26 cellular contexts compared by ENCODE assay signal in genomic region chr14:38496092-38496491, GRCh38.
"Had no signal": no experiment of that assay in that cellular context is flagged by ENCODE, and none has a peak within 500 bp of the region (broad histone marks: within the 10 kb centered on the region; RNA-seq: fewer than 3 reads in every experiment).

No MANE protein-coding gene starts in this region.

- H3K9ac ChIP-seq: neural progenitor cell, parathyroid adenoma had no signal

- H3K79me2 ChIP-seq: hepatocyte, parathyroid adenoma had no signal

- H3K4me2 ChIP-seq: hepatocyte, neural progenitor cell had no signal

- H3K9me3 ChIP-seq: gastroesophageal sphincter, sigmoid colon, upper lobe of right lung, vagina had no signal

- FAIRE-seq: colon, kidney, small intestine had no signal

- DNase-seq: dorsolateral prefrontal cortex; effector CD4-positive, alpha-beta T cell; endodermal cell; foreskin keratinocyte; heart left ventricle; kidney; mesenchymal stem cell; mucosa of descending colon; naive thymus-derived CD4-positive, alpha-beta T cell; sigmoid colon; small intestine; stimulated activated CD4-positive, alpha-beta T cell treated with anti-CD3 and anti-CD28 coated beads, Interleukin-15, amount 100 ng/mL, for 24 hours; stimulated activated CD4-positive, alpha-beta T cell treated with anti-CD3 and anti-CD28 coated beads, Interleukin-2, amount 100 ng/mL, for 48 hours; stimulated activated naive B cell treated with anti-CD40 and anti-IgM and Interleukin-4, amounts not matched to agents 10 μg/mL and 1 μg/mL and 100 μg/mL, for 72 hours; transverse colon; upper lobe of right lung had no signal

- H3K27me3 ChIP-seq: dorsolateral prefrontal cortex, esophagus muscularis mucosa, foreskin keratinocyte, gastroesophageal sphincter, heart left ventricle, hepatocyte, neural progenitor cell, right atrium auricular region, sigmoid colon, suprapubic skin, transverse colon, upper lobe of right lung, vagina had no signal

- ATAC-seq: foreskin keratinocyte; gastroesophageal sphincter; heart left ventricle; left lobe of liver; mucosa of descending colon; naive thymus-derived CD4-positive, alpha-beta T cell; stimulated activated naive B cell treated with anti-CD40 and anti-IgM and Interleukin-4, amounts not matched to agents 10 μg/mL and 1 μg/mL and 100 μg/mL, for 72 hours; upper lobe of right lung had no signal

- H3K4me3 ChIP-seq: dorsolateral prefrontal cortex, esophagus muscularis mucosa, gastroesophageal sphincter, heart left ventricle, hepatocyte, mucosa of descending colon, neural progenitor cell, right atrium auricular region, sigmoid colon, suprapubic skin, transverse colon, upper lobe of right lung, vagina had no signal

- H3K36me3 ChIP-seq: esophagus muscularis mucosa, gastroesophageal sphincter, heart left ventricle, neural progenitor cell, right atrium auricular region, sigmoid colon, suprapubic skin, transverse colon, upper lobe of right lung, vagina had no signal

- H3K4me1 ChIP-seq: esophagus muscularis mucosa, foreskin keratinocyte, gastroesophageal sphincter, heart left ventricle, neural progenitor cell, parathyroid adenoma, right atrium auricular region, sigmoid colon, suprapubic skin, transverse colon, upper lobe of right lung, vagina had no signal

- H2AFZ ChIP-seq: hepatocyte, neural progenitor cell, parathyroid adenoma had no signal

- H3K27ac ChIP-seq: dorsolateral prefrontal cortex, esophagus muscularis mucosa, foreskin keratinocyte, gastroesophageal sphincter, heart left ventricle, hepatocyte, neural progenitor cell, parathyroid adenoma, right atrium auricular region, sigmoid colon, suprapubic skin, transverse colon, upper lobe of right lung, vagina had no signal
